In the genomic region with DNA sequence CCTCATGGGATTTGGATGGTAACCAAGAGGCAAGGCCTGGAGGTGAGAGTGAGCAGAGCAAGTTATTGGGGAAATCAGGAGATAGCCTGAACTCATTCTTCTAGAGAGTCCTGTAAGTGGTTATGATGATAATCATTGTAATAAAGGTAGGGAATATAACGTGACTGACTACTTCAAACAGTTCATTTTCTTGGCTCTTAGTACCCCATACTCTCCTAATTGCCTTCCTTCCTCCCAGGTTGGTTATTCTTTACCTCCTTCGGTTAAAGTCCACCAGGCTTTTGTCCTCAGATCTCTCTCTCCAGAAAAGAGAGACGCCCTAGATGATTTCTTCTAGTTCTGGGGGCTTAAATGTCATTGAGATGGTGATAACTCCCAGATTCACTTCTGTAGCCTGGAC, we compare ENCODE assay signal across 29 cellular contexts.
"Had no signal": no experiment of that assay in that cellular context is flagged by ENCODE, and none has a peak within 500 bp of the region (broad histone marks: within the 10 kb centered on the region; RNA-seq: fewer than 3 reads in every experiment).

No MANE protein-coding gene starts in this region.

- DNase-seq: activated CD4-positive, alpha-beta T cell treated with anti-CD3 and anti-CD28 coated beads for 4 hours; activated CD4-positive, alpha-beta T cell treated with anti-CD3 and anti-CD28 coated beads, Interleukin-2, amount 50 U/mL, for 4 hours; activated CD8-positive, alpha-beta memory T cell treated with anti-CD3 and anti-CD28 coated beads, Interleukin-2, amount 50 U/mL, for 48 hours; activated CD8-positive, alpha-beta T cell treated with anti-CD3 and anti-CD28 coated beads, Interleukin-2, amount 10 ng/mL, durations not matched to agents 7 days and 5 days; activated effector memory CD4-positive, alpha-beta T cell treated with Interleukin-2 at 50 U/mL for 16 hours; activated naive CD4-positive, alpha-beta T cell; activated T-cell treated with anti-CD3 and anti-CD28 coated beads, Interleukin-2, amount 50 U/mL, for 1 hour; aorta; body of pancreas; central memory CD4-positive, alpha-beta T cell; KG1; NCI-H1048; NCI-H2029; NCI-H2107; NCI-H2171 treated with DMSO at 0.1 percent for 48 hours; NCI-H345; NCI-H510A treated with DMSO at 0.1 percent for 48 hours; NCI-H69; NK-92 treated with Interleukin-12 subunit alpha and Interleukin-12 subunit beta, amount 100 ng/mL, for 24 hours; OCI-M1; RPMI8226; T-cell; T-helper 2 cell; WERI-Rb-1 had no signal

- H3K4me1 Mint-ChIP-seq: activated naive CD4-positive, alpha-beta T cell treated with anti-CD3 and anti-CD28 coated beads, Interleukin-2, amount 50 U/mL, for 24 hours had no signal

- H3K27me3 Mint-ChIP-seq: activated naive CD4-positive, alpha-beta T cell treated with anti-CD3 and anti-CD28 coated beads, Interleukin-2, amount 50 U/mL, for 24 hours; T-cell had no signal

- ATAC-seq: activated CD8-positive, alpha-beta T cell treated with anti-CD3 and anti-CD28 coated beads, Interleukin-2, amount 10 ng/mL, durations not matched to agents 7 days and 5 days; body of pancreas; Panc1; Right ventricle myocardium inferior; T-cell had no signal

- H3K4me3 Mint-ChIP-seq: activated CD8-positive, alpha-beta T cell treated with anti-CD3 and anti-CD28 coated beads, Interleukin-2, amount 10 ng/mL, durations not matched to agents 7 days and 5 days; activated naive CD4-positive, alpha-beta T cell treated with anti-CD3 and anti-CD28 coated beads, Interleukin-2, amount 50 U/mL, for 24 hours; activated T-helper 1 cell treated with anti-CD3 and anti-CD28 coated beads, Interleukin-12 subunit alpha, Interleukin-12 subunit beta, Interleukin-2, Interleukin-4 antibody, amounts not matched to agents 30 ng/mL and 10 ng/mL and 1 ng/mL, durations not matched to agents 14 hours and 24 hours and 36 hours; T-cell had no signal

- H3K27ac ChIP-seq: body of pancreas, SK-N-MC, WERI-Rb-1 had no signal

- H3K9me3 Mint-ChIP-seq: activated naive CD4-positive, alpha-beta T cell treated with anti-CD3 and anti-CD28 coated beads, Interleukin-2, amount 50 U/mL, for 24 hours; activated T-helper 1 cell treated with anti-CD3 and anti-CD28 coated beads, Interleukin-12 subunit alpha, Interleukin-12 subunit beta, Interleukin-2, Interleukin-4 antibody, amounts not matched to agents 30 ng/mL and 10 ng/mL and 1 ng/mL, durations not matched to agents 14 hours and 24 hours and 36 hours; T-cell had no signal

- H3K27ac Mint-ChIP-seq: activated CD8-positive, alpha-beta T cell treated with anti-CD3 and anti-CD28 coated beads, Interleukin-2, amount 10 ng/mL, durations not matched to agents 7 days and 5 days; activated naive CD4-positive, alpha-beta T cell treated with anti-CD3 and anti-CD28 coated beads, Interleukin-2, amount 50 U/mL, for 24 hours; activated T-helper 1 cell treated with anti-CD3 and anti-CD28 coated beads, Interleukin-12 subunit alpha, Interleukin-12 subunit beta, Interleukin-2, Interleukin-4 antibody, amounts not matched to agents 30 ng/mL and 10 ng/mL and 1 ng/mL, durations not matched to agents 14 hours and 24 hours and 36 hours; T-cell had no signal
